In genomic region chr1:223504741-223505140, GRCh38 we compare ENCODE assay signal across 8 cellular contexts.
DNase-seq lines count a peak whose midpoint lies in the region; ATAC-seq and TF ChIP-seq lines count a peak whose summit lies in the region.

No MANE protein-coding gene starts in this region.

- peak; percentile 90 for DNase-seq in AG20443 (ENCODE audit: low spot score)
- DNase-seq in MG63 = peak; percentile 42
- DNase-seq in astrocyte of the hippocampus (ENCODE audit: low read depth, low spot score) = peak; percentile 86
- peak; percentile 72 to 78 for DNase-seq in left colon
- DNase-seq in right lobe of liver = no peak
- no peak for DNase-seq in midbrain (lab: John Stamatoyannopoulos, UW)
- no peak for DNase-seq in right atrium auricular region (ENCODE audit: low spot score)

- H3K4me3 ChIP-seq in MG63 (no peak overlapping the region), right lobe of liver (no peak overlapping the region), right atrium auricular region (no peak overlapping the region)

- H3K27me3 ChIP-seq in MG63 (no peaks in the 10 kb centered on the region), right lobe of liver (no peaks in the 10 kb centered on the region), right atrium auricular region (no peaks in the 10 kb centered on the region)

- no peaks in the 10 kb centered on the region for H3K4me1 ChIP-seq in right lobe of liver
- H3K4me1 ChIP-seq in right atrium auricular region = no peaks in the 10 kb centered on the region

- ATAC-seq in left colon = peak; percentile 98
- no peak for ATAC-seq in right lobe of liver
- no peak for ATAC-seq in GM19035 (IDR thresholded peaks at IDR 0.05; ENCODE audit: unreplicated experiment)

- TF ChIP-seq CTCF in right lobe of liver (IDR thresholded peaks at IDR 0.05) (no peak), right atrium auricular region (IDR thresholded peaks at IDR 0.05) (no peak)

- TF ChIP-seq POLR2A in right lobe of liver (IDR thresholded peaks at IDR 0.05) = no peak

- H3K36me3 ChIP-seq in MG63 (no peaks in the 10 kb centered on the region), right lobe of liver (no peaks in the 10 kb centered on the region), right atrium auricular region (no peaks in the 10 kb centered on the region)

- H3K9me3 ChIP-seq in MG63 (no peaks in the 10 kb centered on the region), right lobe of liver (no peaks in the 10 kb centered on the region), right atrium auricular region (no peaks in the 10 kb centered on the region)

- no CpG with 5 or more reads among the region's 4 CpGs for WGBS in right lobe of liver (ENCODE audit: insufficient coverage, low coverage, low lambda C conversion rate, missing lambda C conversion rate)

- intact Hi-C loops in left colon (cut with DNase I, micrococcal nuclease) (no loop called here), right lobe of liver (cut with DNase I) (no loop called here)

- H3K27ac ChIP-seq in right lobe of liver (no peak overlapping the region), right atrium auricular region (no peak overlapping the region)

Comparison
In these comparisons a context has a peak if more than half of its experiments do, and no peak if none do; other contexts are left out.
1. DNase-seq: peak in AG20443 (single experiment), MG63 (single experiment), astrocyte of the hippocampus (single experiment) and left colon (2 of 2); none in right lobe of liver (0 of 3), midbrain (single experiment) and right atrium auricular region (single experiment).